Comparison of ENCODE assay signal across 8 cellular contexts in the genomic region with DNA sequence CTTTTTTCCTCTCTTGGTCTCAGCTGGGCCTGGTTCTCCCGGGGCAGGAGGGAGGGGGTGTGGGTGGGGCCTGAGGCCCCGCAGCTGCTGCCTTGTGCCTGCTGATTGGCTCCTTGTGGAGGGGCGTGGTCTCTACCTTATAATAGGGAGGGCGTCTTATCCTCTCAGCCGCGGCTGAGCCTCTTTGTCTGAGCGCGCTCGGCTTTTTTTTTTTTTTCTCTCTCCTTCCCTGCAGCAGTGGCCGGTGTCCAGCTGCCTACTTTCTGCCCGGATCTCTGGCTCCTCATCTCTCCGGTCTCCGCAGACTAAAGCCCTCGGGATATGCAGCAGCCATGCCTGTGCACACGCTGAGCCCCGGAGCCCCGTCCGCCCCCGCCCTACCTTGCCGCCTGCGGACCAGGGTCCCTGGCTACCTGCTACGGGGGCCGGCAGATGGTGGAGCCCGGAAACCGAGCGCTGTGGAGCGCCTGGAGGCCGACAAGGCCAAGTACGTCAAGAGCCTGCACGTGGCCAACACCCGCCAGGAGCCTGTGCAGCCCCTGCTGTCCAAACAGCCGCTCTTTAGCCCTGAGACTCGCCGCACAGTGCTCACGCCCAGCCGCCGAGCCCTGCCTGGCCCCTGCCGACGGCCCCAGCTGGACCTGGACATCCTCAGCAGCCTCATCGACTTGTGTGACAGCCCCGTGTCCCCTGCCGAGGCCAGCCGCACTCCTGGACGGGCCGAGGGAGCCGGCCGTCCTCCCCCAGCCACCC. TPM values are rescaled to one million over a fixed set of nuclear protein-coding genes. Genes with fewer than 3 reads are reported as not detected.
A peak's percentile ranks its signal among the peaks of the same experiment; 100 is the strongest.
DNase-seq lines count a peak whose midpoint lies in the region; ATAC-seq, FAIRE-seq and TF ChIP-seq lines count a peak whose summit lies in the region.

No MANE protein-coding gene starts in this region.

- H3K27ac Mint-ChIP-seq in astrocyte (ENCODE audit: unreplicated experiment) = no peak overlapping the region

- H3K36me3 Mint-ChIP-seq in astrocyte (ENCODE audit: low read depth, unreplicated experiment) = no peaks in the 10 kb centered on the region

- H3K36me3 ChIP-seq in astrocyte (ENCODE audit: insufficient read depth, low read length) (no peaks in the 10 kb centered on the region), hepatocyte (replicated peaks; ENCODE audit: insufficient read depth, low read depth) (no peaks in the 10 kb centered on the region), aorta (ENCODE audit: control insufficient read depth in 1 of 2, insufficient read depth in 2 of 2, low read length in 1 of 2) (no peaks in the 10 kb centered on the region)

- H3K9me3 ChIP-seq in astrocyte (ENCODE audit: insufficient read depth, low read depth, low read length) (no peaks in the 10 kb centered on the region), hepatocyte (ENCODE audit: low read depth) (no peaks in the 10 kb centered on the region), aorta (ENCODE audit: control insufficient read depth, low read length) (no peaks in the 10 kb centered on the region)

- H3K4me1 Mint-ChIP-seq in astrocyte (ENCODE audit: low read depth, unreplicated experiment) = no peaks in the 10 kb centered on the region

- FAIRE-seq in astrocyte (lab: Jason Lieb, UNC) = no peak

- DNase-seq in GM10248 (ENCODE audit: extremely low spot score) (peak; percentile 96), NCI-H1417 treated with DMSO at 0.1 percent for 48 hours (lab: John Stamatoyannopoulos, UW) (peak; percentile 89), T-helper 22 cell (ENCODE audit: low read depth) (peak; percentile 89), astrocyte (ENCODE audit: low read depth) (peak; percentile 81), hepatocyte (ENCODE audit: low spot score) (peak; percentile 96), retina (peak; percentile 93), aorta (peak; percentile 95)

- peak overlapping the region; percentile 60 for H3K4me3 ChIP-seq in astrocyte (ENCODE audit: insufficient read depth, low read depth, low read length)
- no peak overlapping the region for H3K4me3 ChIP-seq in hepatocyte
- peak overlapping the region in 1 of 2 donors; percentile 22 for H3K4me3 ChIP-seq in aorta (ENCODE audit: low read length in 2 of 2)

- ATAC-seq in HG02610 (IDR thresholded peaks at IDR 0.05; ENCODE audit: unreplicated experiment) (peak; percentile 97), aorta (ENCODE audit: low FRiP score) (peak; percentile 92)

- CTCF ChIA-PET in GM10248 (lab: Yijun Ruan, JAX) = interaction anchor here (2.2 kb wide), 1 partner anchor 12 kb away, joined by 8 read pairs; the partner anchor contains the start of gene FAM110A

- WGBS in hepatocyte (ENCODE audit: low lambda C conversion rate, missing lambda C conversion rate) = 26% methylated on average over 37 of the region's 47 CpGs
- WGBS in aorta, 2 donors = 18 to 22% methylated on average over 47 of the region's 47 CpGs

- H3K27ac ChIP-seq in astrocyte (ENCODE audit: low read depth, low read length) (no peak overlapping the region), hepatocyte (no peak overlapping the region), aorta (ENCODE audit: low read depth in 1 of 2, low read length in 2 of 2) (no peak overlapping the region)

- peak overlapping the region; percentile 58 for H3K9ac ChIP-seq in astrocyte (ENCODE audit: low read length)

- TF ChIP-seq CTCF in GM10248 (IDR thresholded peaks at IDR 0.05; ENCODE audit: control extremely low read depth, extremely low read depth, low read depth, missing control alignments) (no peak), astrocyte (IDR thresholded peaks at IDR 0.05; ENCODE audit: insufficient read depth, low read depth, low read length) (no peak), hepatocyte (IDR thresholded peaks at IDR 0.05; ENCODE audit: poor library complexity) (no peak)

- H3K27me3 Mint-ChIP-seq in astrocyte (ENCODE audit: low read depth, unreplicated experiment) = peaks cover 54% of the 10 kb centered on the region

- POLR2A ChIA-PET in GM10248 (lab: Yijun Ruan, JAX) = interaction anchor here (0.6 to 1.0 kb wide), 3 partner anchors 11 to 431 kb away, joined by 3 to 10 read pairs (median 6); partner anchors contain the start of gene FAM110A

- H3K79me2 ChIP-seq in astrocyte (ENCODE audit: insufficient read depth, low read length) (peaks cover 3% of the 10 kb centered on the region), hepatocyte (peaks cover 3% of the 10 kb centered on the region)

- no peaks in the 10 kb centered on the region for H3K9me3 Mint-ChIP-seq in astrocyte (ENCODE audit: unreplicated experiment)

- H3K4me2 ChIP-seq in astrocyte (ENCODE audit: low read length) (peak overlapping the region; percentile 90), hepatocyte (peak overlapping the region; percentile 86)

- no peaks in the 10 kb centered on the region for H3K9me2 ChIP-seq in hepatocyte (replicated peaks; ENCODE audit: insufficient read depth)

- H3K27me3 ChIP-seq in astrocyte (ENCODE audit: insufficient read depth, low read length) (no peaks in the 10 kb centered on the region), hepatocyte (peaks cover 4% of the 10 kb centered on the region), aorta (ENCODE audit: control insufficient read depth in 1 of 2, insufficient read depth in 2 of 2, low read length in 1 of 2) (no peaks in the 10 kb centered on the region)

- H3K4me3 Mint-ChIP-seq in astrocyte (ENCODE audit: unreplicated experiment) = peak overlapping the region; percentile 62

- intact Hi-C loops in aorta (cut with DNase I) = no loop called here

- peak overlapping the region; percentile 81 for H2AFZ ChIP-seq in astrocyte (ENCODE audit: low read depth, low read length)
- H2AFZ ChIP-seq in hepatocyte = peak overlapping the region; percentile 51

- H3K4me1 ChIP-seq in astrocyte (ENCODE audit: insufficient read depth, low read length) (peaks cover 5% of the 10 kb centered on the region), hepatocyte (ENCODE audit: insufficient read depth) (no peaks in the 10 kb centered on the region), aorta (ENCODE audit: control insufficient read depth in 1 of 2, insufficient read depth in 2 of 2, low read length in 2 of 2) (no peaks in the 10 kb centered on the region)

- H4K20me1 ChIP-seq in astrocyte (ENCODE audit: insufficient read depth, low read length) (peaks cover 13% of the 10 kb centered on the region), hepatocyte (ENCODE audit: insufficient read depth, poor library complexity, severe bottlenecking) (no peaks in the 10 kb centered on the region)

RNA-seq across cellular contexts. Expression of gene FAM110A, which starts 11.1 kb away (rescaled TPM):
- total RNA-seq in astrocyte (1.2 and 1.4 TPM in 2 replicates), hepatocyte (4.4 and 4.6 TPM in 2 replicates), aorta (1 to 10 TPM; 3.6 to 7.0 TPM)
- polyA plus RNA-seq in hepatocyte (6.1 and 8.9 TPM in 2 replicates), aorta (1 to 10 TPM; 2.9 to 3.1 TPM)
